In genomic region chr12:110846615-110847566, GRCh38 we compare ENCODE assay signal across 9 cellular contexts. TPM values are rescaled to one million over a fixed set of nuclear protein-coding genes. Genes with fewer than 3 reads are reported as not detected.
A peak's percentile ranks its signal among the peaks of the same experiment; 100 is the strongest.
DNase-seq lines count a peak whose midpoint lies in the region; ATAC-seq, FAIRE-seq and TF ChIP-seq lines count a peak whose summit lies in the region.
"Had no signal": no experiment of that assay in that cellular context is flagged by ENCODE, and none has a peak within 500 bp of the region (broad histone marks: within the 10 kb centered on the region; RNA-seq: fewer than 3 reads in every experiment).

Gene CCDC63 (plus strand): TSS chr12:110846987. CDS start chr12:110852955, 5,968 bp downstream.

- CTCF ChIA-PET in MCF 10A (lab: Yijun Ruan, JAX) (interaction anchor here (0.6 kb wide), 1 partner anchor 550 kb away, joined by 4 read pairs; no protein-coding TSS in a partner anchor), mammary epithelial cell (lab: Charles Lee; ENCODE audit: low non-redundant PET) (no interaction called here)

- no peaks in the 10 kb centered on the region for H3K9me3 ChIP-seq in breast epithelium
- no peaks in the 10 kb centered on the region for H3K9me3 ChIP-seq in mammary epithelial cell (replicated peaks; ENCODE audit: insufficient read depth, low read length)
- H3K9me3 ChIP-seq in keratinocyte (ENCODE audit: control insufficient read depth, low read depth, low read length) = no peaks in the 10 kb centered on the region

- H3K27ac ChIP-seq in breast epithelium = no peak within 1 kb of the TSS
- H3K27ac ChIP-seq in mammary epithelial cell (ENCODE audit: insufficient read depth, low read depth, low read length) = no peak within 1 kb of the TSS
- no peak within 1 kb of the TSS for H3K27ac ChIP-seq in keratinocyte (ENCODE audit: control insufficient read depth, insufficient read depth, low read length)

- in situ Hi-C loops in mammary epithelial cell (cut with MboI; ENCODE audit: low sequenced_read_pairs in 2 of 2) = no loop called here

- ATAC-seq in HG03354 (IDR thresholded peaks at IDR 0.05; ENCODE audit: poor library complexity, severe bottlenecking, unreplicated experiment) (no peak), HG03095 (IDR thresholded peaks at IDR 0.05; ENCODE audit: unreplicated experiment) (no peak)

- POLR2A ChIA-PET in MCF 10A (lab: Yijun Ruan, JAX) = interaction anchor here (0.6 to 0.7 kb wide), 2 partner anchors 10 to 199 kb away, joined by 3 read pairs; no protein-coding TSS in a partner anchor

- no peaks in the 10 kb centered on the region for H3K79me2 ChIP-seq in mammary epithelial cell (ENCODE audit: insufficient read depth, low read length)
- no peaks in the 10 kb centered on the region for H3K79me2 ChIP-seq in keratinocyte (ENCODE audit: control insufficient read depth, insufficient read depth, low read length)

- dilution Hi-C loops in mammary epithelial cell (cut with HindIII; ENCODE audit: low sequenced_read_pairs) = loop anchor here (5.0 to 10.0 kb wide), 4 partner anchors 45 to 322 kb away; no protein-coding TSS in a partner anchor
- dilution Hi-C loops in keratinocyte (cut with MboI; ENCODE audit: extremely low pct_ligation_motif_present, low sequenced_read_pairs) = no loop called here

- peaks cover 13% of the 10 kb centered on the region for H3K4me1 Mint-ChIP-seq in MCF 10A (ENCODE audit: insufficient read depth, unreplicated experiment)

- peaks cover 0 to 6% of the 10 kb centered on the region in 2 donors for H3K4me1 ChIP-seq in breast epithelium
- H3K4me1 ChIP-seq in mammary epithelial cell (ENCODE audit: insufficient read depth, low read length) = peaks cover 10% of the 10 kb centered on the region
- peaks cover 12% of the 10 kb centered on the region for H3K4me1 ChIP-seq in keratinocyte (ENCODE audit: control insufficient read depth, extremely low read depth, insufficient read depth, low read length)

- H4K20me1 ChIP-seq in mammary epithelial cell (ENCODE audit: insufficient read depth, low read length) (no peaks in the 10 kb centered on the region), keratinocyte (ENCODE audit: control insufficient read depth, extremely low read depth, insufficient read depth, low read length) (no peaks in the 10 kb centered on the region)

- no peak for FAIRE-seq in keratinocyte (lab: Jason Lieb, UNC)
- FAIRE-seq: endometrium had no signal

- no peaks in the 10 kb centered on the region for H3K9me1 ChIP-seq in keratinocyte (ENCODE audit: control insufficient read depth, extremely low read depth, insufficient read depth, low read length)

- TF ChIP-seq POLR2A in breast epithelium (IDR thresholded peaks at IDR 0.05) = no peak

- H3K9me3 Mint-ChIP-seq in MCF 10A (ENCODE audit: unreplicated experiment) = no peaks in the 10 kb centered on the region

- DNase-seq in breast epithelium (ENCODE audit: low spot score in 2 of 2) (peak in 1 of 2 donors; percentile 57), MCF 10A (ENCODE audit: unreplicated experiment) (no peak), SK-N-DZ (ENCODE audit: low spot score) (peak; percentile 55), mammary epithelial cell (no peak), keratinocyte (ENCODE audit: low read depth, low spot score) (no peak)
- peak; percentile 28 for DNase-seq in stimulated activated CD4-positive, alpha-beta T cell treated with anti-CD3 and anti-CD28 coated beads, Interleukin-4, amount 100 ng/mL, for 1 hour

- H3K4me2 ChIP-seq in mammary epithelial cell (ENCODE audit: insufficient read depth, low read depth, low read length) (peak within 1 kb of the TSS; percentile 57), keratinocyte (ENCODE audit: control insufficient read depth, extremely low read depth, insufficient read depth, low read depth, low read length) (peak within 1 kb of the TSS; percentile 48)

- H3K27me3 Mint-ChIP-seq in MCF 10A (ENCODE audit: insufficient read depth, unreplicated experiment) = peaks cover 28% of the 10 kb centered on the region

- H3K9ac ChIP-seq in mammary epithelial cell (ENCODE audit: insufficient read depth, low read length) = no peak within 1 kb of the TSS
- no peak within 1 kb of the TSS for H3K9ac ChIP-seq in keratinocyte (ENCODE audit: control insufficient read depth, extremely low read depth, insufficient read depth, low read length)

- BruUV-seq in MCF 10A (replicated peaks; lab: Mats Ljungman, UMichigan) = no TSS peak
- no TSS peak for BruUV-seq in mammary epithelial cell (replicated peaks; lab: Mats Ljungman, UMichigan)

- WGBS in mammary epithelial cell (ENCODE audit: low coverage, missing lambda C conversion rate) = 34% methylated on average over 26 of the region's 60 CpGs

- H3K27ac Mint-ChIP-seq in MCF 10A (ENCODE audit: low read depth, unreplicated experiment) = no peak within 1 kb of the TSS

- no peak within 1 kb of the TSS for H3K4me3 Mint-ChIP-seq in MCF 10A (ENCODE audit: unreplicated experiment)

- H2AFZ ChIP-seq in mammary epithelial cell (ENCODE audit: low read depth, low read length) (peak within 1 kb of the TSS; percentile 62), keratinocyte (ENCODE audit: control insufficient read depth, low read length) (peak within 1 kb of the TSS; percentile 9)

- H3K4me3 ChIP-seq in breast epithelium = peak within 1 kb of the TSS; percentile 18 to 62 (median 38)
- no peak within 1 kb of the TSS for H3K4me3 ChIP-seq in mammary epithelial cell (replicated peaks in 1 of 3; ENCODE audit: insufficient read depth in 1 of 3, low read depth in 2 of 3, low read length in 3 of 3)
- peak within 1 kb of the TSS in 1 of 3 experiments; percentile 11 for H3K4me3 ChIP-seq in keratinocyte (ENCODE audit: control insufficient read depth in 2 of 3, extremely low read depth in 1 of 3, insufficient read depth in 2 of 3, low read depth in 1 of 3, low read length in 3 of 3)

- no peaks in the 10 kb centered on the region for H3K36me3 ChIP-seq in breast epithelium
- H3K36me3 ChIP-seq in mammary epithelial cell (ENCODE audit: insufficient read depth, low read length) = no peaks in the 10 kb centered on the region
- H3K36me3 ChIP-seq in keratinocyte (ENCODE audit: control insufficient read depth in 2 of 2, extremely low read depth in 1 of 2, insufficient read depth in 2 of 2, low read length in 2 of 2) = no peaks in the 10 kb centered on the region

- no peaks in the 10 kb centered on the region for H3K36me3 Mint-ChIP-seq in MCF 10A (ENCODE audit: insufficient read depth, unreplicated experiment)

- TF ChIP-seq CTCF in breast epithelium (IDR thresholded peaks at IDR 0.05) (no peak), MCF 10A (IDR thresholded peaks at IDR 0.05; ENCODE audit: unreplicated experiment) (no peak), mammary epithelial cell (conservative IDR thresholded peaks at IDR 0.05 in 1 of 2, IDR thresholded peaks at IDR 0.05 in 1 of 2; ENCODE audit: extremely low read depth in 1 of 2, insufficient read depth in 1 of 2, low read depth in 1 of 2, low read length in 2 of 2) (peak in 1 of 2 donors; percentile 57), keratinocyte (optimal IDR thresholded peaks at IDR 0.05 in 1 of 3, IDR thresholded peaks at IDR 0.05 in 1 of 3, conservative IDR thresholded peaks at IDR 0.05 in 1 of 3; ENCODE audit: extremely low read depth in 1 of 3, insufficient read depth in 2 of 3, low read length in 3 of 3) (peak in 2 of 3 experiments; percentile 51 to 58)

- H3K27me3 ChIP-seq in breast epithelium (peaks cover 0 to 5% of the 10 kb centered on the region in 2 donors), mammary epithelial cell (ENCODE audit: insufficient read depth, low read length) (no peaks in the 10 kb centered on the region), keratinocyte (ENCODE audit: control insufficient read depth, extremely low read depth, insufficient read depth, low read length) (peaks cover 4% of the 10 kb centered on the region)

- intact Hi-C loops in breast epithelium (cut with DNase I; ENCODE audit: low total_unique reads) (no loop called here), MCF 10A (cut with micrococcal nuclease) (no loop called here), mammary epithelial cell (cut with micrococcal nuclease) (no loop called here)

RNA-seq across cellular contexts. Expression of gene CCDC63, which starts in this region (rescaled TPM):
- total RNA-seq in breast epithelium (not detected), MCF 10A (2022) (not detected in 2 replicates), mammary epithelial cell (not detected)
- not detected in 2 replicates for polyA plus RNA-seq in SK-N-DZ (2014; cell fraction: cytosol; rRNA removed)
- polyA plus RNA-seq in SK-N-DZ (2014; cell fraction: nucleus; rRNA removed) = not detected in 2 replicates
- polyA plus RNA-seq in mammary epithelial cell (0.03 TPM), keratinocyte (not detected in 3 replicates)
- polyA minus RNA-seq in mammary epithelial cell (not detected), keratinocyte (not detected in 3 replicates)
- polyA plus RNA-seq in keratinocyte (2011; ENCODE audit: low read depth) = 1.00 TPM
- 0.04 TPM in 1 of 2 replicates, not detected in the other for polyA plus RNA-seq in keratinocyte (2011; cell fraction: cytosol; rRNA removed)
- 0.11 TPM in 1 of 2 replicates, not detected in the other for polyA plus RNA-seq in keratinocyte (2011; cell fraction: nucleus; rRNA removed)
- polyA plus RNA-seq in keratinocyte (2012; ENCODE audit: low replicate concordance) = 0.20 TPM in 1 of 2 replicates, not detected in the other
- not detected for polyA minus RNA-seq in keratinocyte (2011; cell fraction: cytosol; rRNA and poly(A)+ RNA removed)
- not detected in 2 replicates for polyA minus RNA-seq in keratinocyte (2011; cell fraction: nucleus; rRNA and poly(A)+ RNA removed)

Comparison
In these comparisons a context has a peak if more than half of its experiments do, and no peak if none do; other contexts are left out.
1. H3K4me3 ChIP-seq: peak in breast epithelium (3 of 3); none in mammary epithelial cell (0 of 3).
2. DNase-seq: peak in SK-N-DZ (single experiment) and stimulated activated CD4-positive, alpha-beta T cell treated with anti-CD3 and anti-CD28 coated beads, Interleukin-4, amount 100 ng/mL, for 1 hour (single experiment); none in MCF 10A (single experiment), mammary epithelial cell (single experiment) and keratinocyte (single experiment).
3. CTCF ChIP-seq: peak in keratinocyte (2 of 3); none in breast epithelium (0 of 3) and MCF 10A (single experiment).